9 cellular contexts compared by ENCODE assay signal in the genomic region with DNA sequence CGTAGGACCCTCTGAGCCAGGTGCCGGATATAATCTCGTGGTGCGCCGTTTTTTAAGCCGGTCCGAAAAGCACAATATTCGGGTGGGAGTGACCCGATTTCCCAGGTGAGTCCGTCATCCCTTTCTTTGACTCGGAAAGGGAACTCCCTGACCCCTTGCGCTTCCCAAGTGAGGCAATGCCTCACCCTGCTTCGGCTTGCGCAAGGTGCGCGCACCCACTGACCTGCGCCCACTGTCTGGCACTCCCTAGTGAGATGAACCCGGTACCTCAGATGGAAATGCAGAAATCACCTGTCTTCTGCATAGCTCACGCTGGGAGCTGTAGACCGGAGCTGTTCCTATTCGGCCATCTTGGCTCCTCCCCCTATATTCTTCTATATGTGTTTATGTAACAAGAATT. TPM values are rescaled to one million over a fixed set of nuclear protein-coding genes. Genes with fewer than 3 reads are reported as not detected.
DNase-seq lines count a peak whose midpoint lies in the region; TF ChIP-seq lines count a peak whose summit lies in the region.
"Not testable (repeated sequence)": the region's sequence is repeated elsewhere in the genome, so short reads cannot be mapped to it uniquely, and the experiment has no call there.
"Had no signal": no experiment of that assay in that cellular context is flagged by ENCODE, and none has a peak within 500 bp of the region (broad histone marks: within the 10 kb centered on the region; RNA-seq: fewer than 3 reads in every experiment).

No MANE protein-coding gene starts in this region.

- H3K4me1 ChIP-seq in HUES48 (ENCODE audit: control insufficient read depth, insufficient read depth, low read length); NT2/D1 (ENCODE audit: insufficient read depth, insufficient read length); endodermal cell (ENCODE audit: control insufficient read depth, insufficient read depth, low read length); iPS DF 6.9 (ENCODE audit: control insufficient read depth, insufficient read depth, low read length); mesodermal cell (ENCODE audit: control insufficient read depth, insufficient read depth, low read length, poor library complexity, severe bottlenecking): not testable (repeated sequence)

- H3K9me3 Mint-ChIP-seq in brain; endodermal cell; osteocyte (ENCODE audit: unreplicated experiment): not testable (repeated sequence)

- not testable (repeated sequence) for H3K27me3 ChIP-seq in HUES48 (ENCODE audit: control insufficient read depth, insufficient read depth, low read length); NT2/D1 (ENCODE audit: insufficient read depth, insufficient read length); endodermal cell (ENCODE audit: control insufficient read depth, insufficient read depth, low read length, poor library complexity, severe bottlenecking); iPS DF 6.9 (ENCODE audit: control insufficient read depth, insufficient read depth, low read length)

- H3K36me3 Mint-ChIP-seq in brain; endodermal cell (ENCODE audit: low read depth); osteocyte (ENCODE audit: unreplicated experiment): not testable (repeated sequence)

- not testable (repeated sequence) for H3K9ac ChIP-seq in HUES48 (ENCODE audit: low read depth, low read length)
- H3K9ac ChIP-seq in NT2/D1 (ENCODE audit: insufficient read length, low read depth) = peak overlapping the region; percentile 64
- peak overlapping the region; percentile 47 for H3K9ac ChIP-seq in endodermal cell (ENCODE audit: extremely low read depth, low read length, poor library complexity, severe bottlenecking)

- peak; percentile 68 for DNase-seq in DMS53 (lab: John Stamatoyannopoulos, UW)
- DNase-seq in NT2/D1 (ENCODE audit: low read depth, low spot score); endodermal cell; iPS DF 6.9 (ENCODE audit: low read depth, low spot score); osteocyte (ENCODE audit: extremely low spot score, unreplicated experiment): not testable (repeated sequence)

- not testable (repeated sequence) for H3K27me3 Mint-ChIP-seq in brain; endodermal cell (ENCODE audit: insufficient read depth); osteocyte (ENCODE audit: unreplicated experiment)

- H3K4me1 Mint-ChIP-seq in brain; endodermal cell; osteocyte (ENCODE audit: unreplicated experiment): not testable (repeated sequence)

- peak overlapping the region; percentile 39 to 89 (median 71) for H3K4me3 Mint-ChIP-seq in brain
- H3K4me3 Mint-ChIP-seq in endodermal cell = peak overlapping the region; percentile 84
- H3K4me3 Mint-ChIP-seq in osteocyte (ENCODE audit: unreplicated experiment) = peak overlapping the region; percentile 69

- 18 to 32% methylated on average over 6 to 17 of the region's 21 CpGs for WGBS in endodermal cell (ENCODE audit: insufficient coverage in 1 of 2, insufficient read length in 1 of 2), 2 experiments
- no CpG with 5 or more reads among the region's 21 CpGs for WGBS in iPS DF 6.9 (ENCODE audit: insufficient coverage, insufficient read length)
- 35 to 46% methylated on average over 8 to 11 of the region's 21 CpGs for WGBS in mesodermal cell (ENCODE audit: insufficient coverage in 2 of 2), 2 experiments

- not testable (repeated sequence) for TF ChIP-seq CTCF in brain (conservative IDR thresholded peaks at IDR 0.05); endodermal cell (conservative IDR thresholded peaks at IDR 0.05); osteocyte (IDR thresholded peaks at IDR 0.05)

- H3K36me3 ChIP-seq in HUES48 (ENCODE audit: control insufficient read depth, insufficient read depth, low read length); NT2/D1 (ENCODE audit: insufficient read depth, insufficient read length, low read length); endodermal cell (ENCODE audit: control insufficient read depth, insufficient read depth, low read length); iPS DF 6.9 (ENCODE audit: control insufficient read depth, insufficient read depth, low read length); mesodermal cell (ENCODE audit: control insufficient read depth, insufficient read depth, low read length): not testable (repeated sequence)

- H3K4me3 ChIP-seq in HUES48 (ENCODE audit: low read depth, low read length) (peak overlapping the region; percentile 63), NT2/D1 (ENCODE audit: insufficient read length, low read depth) (peak overlapping the region; percentile 57), endodermal cell (ENCODE audit: low read length) (peak overlapping the region; percentile 82), iPS DF 6.9 (ENCODE audit: low read length) (peak overlapping the region; percentile 68; the same call in 1 of the 2 replicates), mesodermal cell (ENCODE audit: extremely low read depth, insufficient read depth, low read length, poor library complexity, severe bottlenecking) (peak overlapping the region; percentile 21)

- H3K9me3 ChIP-seq in HUES48 (ENCODE audit: control insufficient read depth, insufficient read depth, low read length); NT2/D1 (ENCODE audit: insufficient read depth, low read length); endodermal cell (ENCODE audit: control insufficient read depth, low read length); iPS DF 6.9 (ENCODE audit: control insufficient read depth, insufficient read depth, low read length); mesodermal cell (ENCODE audit: control insufficient read depth, low read length): not testable (repeated sequence)

- H3K27ac Mint-ChIP-seq in brain (peak overlapping the region in 2 of 5 experiments; percentile 36 to 92), endodermal cell (peak overlapping the region; percentile 95)
- not testable (repeated sequence) for H3K27ac Mint-ChIP-seq in osteocyte (ENCODE audit: unreplicated experiment)

- H3K27ac ChIP-seq in HUES48 (ENCODE audit: low read depth, low read length); endodermal cell (ENCODE audit: low read depth, low read length); iPS DF 6.9 (ENCODE audit: low read length); mesodermal cell (ENCODE audit: low read depth, low read length, severe bottlenecking): not testable (repeated sequence)

RNA-seq across cellular contexts. Expression of gene PPP1R1C, which starts 45.2 kb away (rescaled TPM):
- 7.2 TPM for polyA plus RNA-seq in brain (ENCODE audit: insufficient read depth, low read depth, low replicate concordance)
- total RNA-seq in endodermal cell (1 to 10 TPM; 2.8 to 6.1 TPM), osteocyte (1.5 and 1.6 TPM in 2 replicates)
- polyA plus RNA-seq in endodermal cell (2013, experiment 1 of 2) = 3.7 TPM
- 2.4 TPM for polyA plus RNA-seq in endodermal cell (2013, experiment 2 of 2)
- polyA plus RNA-seq in mesodermal cell (2013, experiment 1 of 2) = 2.2 TPM
- 1.6 TPM for polyA plus RNA-seq in mesodermal cell (2013, experiment 2 of 2)
- total RNA-seq: CD8-positive, alpha-beta memory T cell had no signal
- polyA plus RNA-seq: CD8-positive, alpha-beta memory T cell had no signal

Comparison
In these comparisons a context has a peak if more than half of its experiments do, and no peak if none do; other contexts are left out.
1. H3K4me3 ChIP-seq: peak in every context shown above with its lines; median percentile 82 in endodermal cell; 68 in iPS DF 6.9; 63 in HUES48; 57 in NT2/D1; 21 in mesodermal cell.